ENCODE assay signal across 16 cellular contexts in genomic region chr3:128720891-128721290, GRCh38. TPM values are rescaled to one million over a fixed set of nuclear protein-coding genes. Genes with fewer than 3 reads are reported as not detected.
DNase-seq lines count a peak whose midpoint lies in the region; ATAC-seq and TF ChIP-seq lines count a peak whose summit lies in the region.
"Had no signal": no experiment of that assay in that cellular context is flagged by ENCODE, and none has a peak within 500 bp of the region (broad histone marks: within the 10 kb centered on the region; RNA-seq: fewer than 3 reads in every experiment).

No MANE protein-coding gene starts in this region.

- peak overlapping the region; percentile 30; the same call in 1 of the 2 replicates for H3K4me3 ChIP-seq in HUES48 (ENCODE audit: low read depth, low read length)
- no peak overlapping the region for H3K4me3 ChIP-seq in endodermal cell (ENCODE audit: low read length)
- H3K4me3 ChIP-seq in mesendoderm (ENCODE audit: low read length) = no peak overlapping the region
- no peak overlapping the region for H3K4me3 ChIP-seq in upper lobe of right lung

- H3K27ac ChIP-seq in HUES48 (ENCODE audit: low read depth, low read length) (no peak overlapping the region), endodermal cell (ENCODE audit: low read depth, low read length) (no peak overlapping the region), mesendoderm (ENCODE audit: low read depth, low read length) (no peak overlapping the region), upper lobe of right lung (no peak overlapping the region)

- H3K27me3 Mint-ChIP-seq in endodermal cell (ENCODE audit: insufficient read depth) = peaks cover 8% of the 10 kb centered on the region
- H3K27me3 Mint-ChIP-seq: CD4-positive, alpha-beta T cell had no signal

- ATAC-seq in upper lobe of right lung = no peak
- ATAC-seq in GM21576 (IDR thresholded peaks at IDR 0.05; ENCODE audit: unreplicated experiment) = no peak

- no peak overlapping the region for H2BK5ac ChIP-seq in mesendoderm (ENCODE audit: low read length)

- no peak overlapping the region for H4K5ac ChIP-seq in mesendoderm (ENCODE audit: low read length)

- no peak overlapping the region for H3K4ac ChIP-seq in mesendoderm (ENCODE audit: low read depth, low read length)

- H3K56ac ChIP-seq in mesendoderm (ENCODE audit: low read length) = no peak overlapping the region

- no peak overlapping the region for H2BK120ac ChIP-seq in mesendoderm (ENCODE audit: low read depth, low read length)

- no peaks in the 10 kb centered on the region for H3K36me3 Mint-ChIP-seq in endodermal cell (ENCODE audit: low read depth)

- peak; percentile 54 for DNase-seq in endodermal cell
- peak; percentile 63 for DNase-seq in mesendoderm
- DNase-seq in upper lobe of right lung = peak; percentile 4
- DNase-seq in RPMI8226 = no peak
- DNase-seq in retina = no peak
- DNase-seq: C1 segment of cervical spinal cord; Calu3; CD4-positive, alpha-beta T cell; DMS 273 treated with DMSO at 0.1 percent for 48 hours; DMS79; H7; IMR-90; KBM-7 had no signal

- H3K4me3 Mint-ChIP-seq in endodermal cell = peak overlapping the region; percentile 15
- H3K4me3 Mint-ChIP-seq: B cell; CD4-positive, alpha-beta T cell had no signal

- H3K4me1 ChIP-seq in HUES48 (ENCODE audit: control insufficient read depth, insufficient read depth, low read length) = peaks cover 38% of the 10 kb centered on the region
- H3K4me1 ChIP-seq in endodermal cell (ENCODE audit: control insufficient read depth, insufficient read depth, low read length) = no peaks in the 10 kb centered on the region
- H3K4me1 ChIP-seq in mesendoderm (ENCODE audit: control insufficient read depth, low read depth, low read length) = peaks cover 4% of the 10 kb centered on the region
- no peaks in the 10 kb centered on the region for H3K4me1 ChIP-seq in upper lobe of right lung

- no peak overlapping the region for H3K18ac ChIP-seq in mesendoderm (ENCODE audit: low read length)

- peaks cover 21% of the 10 kb centered on the region for H3K4me1 Mint-ChIP-seq in endodermal cell

- H2AK5ac ChIP-seq in mesendoderm (ENCODE audit: low read length) = no peak overlapping the region

- H3K9me3 ChIP-seq in HUES48 (ENCODE audit: control insufficient read depth, insufficient read depth, low read length) = no peaks in the 10 kb centered on the region
- no peaks in the 10 kb centered on the region for H3K9me3 ChIP-seq in endodermal cell (ENCODE audit: control insufficient read depth, low read length)
- H3K9me3 ChIP-seq in upper lobe of right lung = no peaks in the 10 kb centered on the region

- intact Hi-C loops in upper lobe of right lung (cut with DNase I) = no loop called here

- no peak overlapping the region for H4K8ac ChIP-seq in mesendoderm (ENCODE audit: low read depth, low read length)

- 0 out of 2 replicates have a peak, but pooled peaks cover 4% of the 10 kb centered on the region for H3K27me3 ChIP-seq in HUES48 (ENCODE audit: control insufficient read depth, insufficient read depth, low read length)
- no peaks in the 10 kb centered on the region for H3K27me3 ChIP-seq in endodermal cell (ENCODE audit: control insufficient read depth, insufficient read depth, low read length, poor library complexity, severe bottlenecking)
- H3K27me3 ChIP-seq in mesendoderm (ENCODE audit: insufficient read depth, low read length, poor library complexity) = no peaks in the 10 kb centered on the region
- no peaks in the 10 kb centered on the region for H3K27me3 ChIP-seq in upper lobe of right lung

- no peak overlapping the region for H2BK15ac ChIP-seq in mesendoderm (replicated peaks; ENCODE audit: low read depth)

- H3K9ac ChIP-seq in HUES48 (ENCODE audit: low read depth, low read length) = no peak overlapping the region
- no peak overlapping the region for H3K9ac ChIP-seq in endodermal cell (ENCODE audit: extremely low read depth, low read length, poor library complexity, severe bottlenecking)
- no peak overlapping the region for H3K9ac ChIP-seq in mesendoderm (ENCODE audit: low read length)

- H3K79me2 ChIP-seq in mesendoderm (ENCODE audit: control insufficient read depth, insufficient read depth, low read length) = no peaks in the 10 kb centered on the region

- no peak overlapping the region for H3K23ac ChIP-seq in mesendoderm (ENCODE audit: low read length)

- H3K36me3 ChIP-seq in HUES48 (ENCODE audit: control insufficient read depth, insufficient read depth, low read length) (no peaks in the 10 kb centered on the region), endodermal cell (ENCODE audit: control insufficient read depth, insufficient read depth, low read length) (no peaks in the 10 kb centered on the region), mesendoderm (ENCODE audit: control insufficient read depth, insufficient read depth, low read length) (no peaks in the 10 kb centered on the region), upper lobe of right lung (no peaks in the 10 kb centered on the region)

- no peaks in the 10 kb centered on the region for H3K79me1 ChIP-seq in mesendoderm (ENCODE audit: low read length)

- H3K9me3 Mint-ChIP-seq in endodermal cell = no peaks in the 10 kb centered on the region
- H3K9me3 Mint-ChIP-seq: CD4-positive, alpha-beta T cell had no signal

- H3K4me2 ChIP-seq in mesendoderm (ENCODE audit: low read length) = no peak overlapping the region

- no peak for TF ChIP-seq CTCF in endodermal cell (conservative IDR thresholded peaks at IDR 0.05)
- TF ChIP-seq CTCF in upper lobe of right lung (IDR thresholded peaks at IDR 0.05) = no peak

- no peak overlapping the region for H3K27ac Mint-ChIP-seq in endodermal cell
- H3K27ac Mint-ChIP-seq: B cell; CD4-positive, alpha-beta T cell had no signal

- WGBS in endodermal cell (ENCODE audit: insufficient coverage in 1 of 2, insufficient read length in 1 of 2), 2 experiments = 32 to 42% methylated on average over 10 of the region's 10 CpGs
- no CpG with 5 or more reads among the region's 10 CpGs for WGBS in mesendoderm (ENCODE audit: extremely low coverage, insufficient coverage, low lambda C conversion rate)

RNA-seq across cellular contexts. Expression of gene RAB7A, which starts 5.1 kb away (rescaled TPM):
- total RNA-seq in endodermal cell (100 to 1,000 TPM; 166 to 194 TPM), upper lobe of right lung (306 TPM)
- 130 TPM for polyA plus RNA-seq in endodermal cell (2013, experiment 1 of 2)
- polyA plus RNA-seq in endodermal cell (2013, experiment 2 of 2) = 118 TPM
- polyA plus RNA-seq in mesendoderm (2013, experiment 1 of 2) = 203 TPM
- 209 TPM for polyA plus RNA-seq in mesendoderm (2013, experiment 2 of 2)

Comparison
In these comparisons a context has a peak if more than half of its experiments do, and no peak if none do; other contexts are left out.
1. DNase-seq: peak in endodermal cell (single experiment), mesendoderm (single experiment) and upper lobe of right lung (single experiment); none in RPMI8226 (single experiment) and retina (single experiment).